1 cellular context compared by ENCODE assay signal in the genomic region with DNA sequence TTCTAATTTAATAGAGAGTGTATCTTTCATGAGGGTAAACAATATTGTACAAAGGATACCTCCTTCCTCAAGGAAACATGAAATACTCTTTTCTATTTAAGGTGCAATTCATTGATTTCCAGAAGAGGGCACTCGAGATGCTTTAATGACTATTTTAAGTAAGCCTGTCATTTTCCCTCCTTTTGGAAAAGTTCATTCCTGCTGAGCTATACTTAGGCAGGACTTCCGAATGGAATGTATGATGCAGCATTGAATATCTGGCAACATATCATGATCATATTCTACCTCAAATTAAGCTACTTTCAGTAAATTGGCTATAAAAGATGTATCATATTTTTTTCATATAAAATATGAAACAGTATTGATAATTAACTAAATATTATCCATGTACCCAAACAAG.
TF ChIP-seq lines count a peak whose summit lies in the region.

No MANE protein-coding gene starts in this region.

TF ChIP-seq in K562, 482 proteins besides CTCF, POLR2A, EP300 and RAD21:
- no peak for TF ChIP-seq USF1 (CRISPR knock-in tag; IDR thresholded peaks at IDR 0.05)
- TF ChIP-seq, protein P1, sequence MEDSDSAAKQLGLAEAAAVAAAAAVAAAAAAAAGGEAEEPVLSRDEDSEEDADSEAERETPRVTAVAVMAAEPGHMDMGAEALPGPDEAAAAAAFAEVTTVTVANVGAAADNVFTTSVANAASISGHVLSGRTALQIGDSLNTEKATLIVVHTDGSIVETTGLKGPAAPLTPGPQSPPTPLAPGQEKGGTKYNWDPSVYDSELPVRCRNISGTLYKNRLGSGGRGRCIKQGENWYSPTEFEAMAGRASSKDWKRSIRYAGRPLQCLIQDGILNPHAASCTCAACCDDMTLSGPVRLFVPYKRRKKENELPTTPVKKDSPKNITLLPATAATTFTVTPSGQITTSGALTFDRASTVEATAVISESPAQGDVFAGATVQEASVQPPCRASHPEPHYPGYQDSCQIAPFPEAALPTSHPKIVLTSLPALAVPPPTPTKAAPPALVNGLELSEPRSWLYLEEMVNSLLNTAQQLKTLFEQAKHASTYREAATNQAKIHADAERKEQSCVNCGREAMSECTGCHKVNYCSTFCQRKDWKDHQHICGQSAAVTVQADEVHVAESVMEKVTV (CRISPR knock-in tag; IDR thresholded peaks at IDR 0.05) = peak; percentile 80
- TF ChIP-seq, protein P2, sequence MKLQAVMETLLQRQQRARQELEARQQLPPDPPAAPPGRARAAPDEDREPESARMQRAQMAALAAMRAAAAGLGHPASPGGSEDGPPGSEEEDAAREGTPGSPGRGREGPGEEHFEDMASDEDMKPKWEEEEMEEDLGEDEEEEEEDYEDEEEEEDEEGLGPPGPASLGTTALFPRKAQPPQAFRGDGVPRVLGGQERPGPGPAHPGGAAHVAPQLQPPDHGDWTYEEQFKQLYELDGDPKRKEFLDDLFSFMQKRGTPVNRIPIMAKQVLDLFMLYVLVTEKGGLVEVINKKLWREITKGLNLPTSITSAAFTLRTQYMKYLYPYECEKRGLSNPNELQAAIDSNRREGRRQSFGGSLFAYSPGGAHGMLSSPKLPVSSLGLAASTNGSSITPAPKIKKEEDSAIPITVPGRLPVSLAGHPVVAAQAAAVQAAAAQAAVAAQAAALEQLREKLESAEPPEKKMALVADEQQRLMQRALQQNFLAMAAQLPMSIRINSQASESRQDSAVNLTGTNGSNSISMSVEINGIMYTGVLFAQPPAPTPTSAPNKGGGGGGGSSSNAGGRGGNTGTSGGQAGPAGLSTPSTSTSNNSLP (IDR thresholded peaks at IDR 0.05; ENCODE audit: borderline replicate concordance, low read depth, low read length) = 0 out of 2 replicates have a peak, but pooled peaks have one; percentile 27
